1 cellular context compared by ENCODE assay signal in the genomic region with DNA sequence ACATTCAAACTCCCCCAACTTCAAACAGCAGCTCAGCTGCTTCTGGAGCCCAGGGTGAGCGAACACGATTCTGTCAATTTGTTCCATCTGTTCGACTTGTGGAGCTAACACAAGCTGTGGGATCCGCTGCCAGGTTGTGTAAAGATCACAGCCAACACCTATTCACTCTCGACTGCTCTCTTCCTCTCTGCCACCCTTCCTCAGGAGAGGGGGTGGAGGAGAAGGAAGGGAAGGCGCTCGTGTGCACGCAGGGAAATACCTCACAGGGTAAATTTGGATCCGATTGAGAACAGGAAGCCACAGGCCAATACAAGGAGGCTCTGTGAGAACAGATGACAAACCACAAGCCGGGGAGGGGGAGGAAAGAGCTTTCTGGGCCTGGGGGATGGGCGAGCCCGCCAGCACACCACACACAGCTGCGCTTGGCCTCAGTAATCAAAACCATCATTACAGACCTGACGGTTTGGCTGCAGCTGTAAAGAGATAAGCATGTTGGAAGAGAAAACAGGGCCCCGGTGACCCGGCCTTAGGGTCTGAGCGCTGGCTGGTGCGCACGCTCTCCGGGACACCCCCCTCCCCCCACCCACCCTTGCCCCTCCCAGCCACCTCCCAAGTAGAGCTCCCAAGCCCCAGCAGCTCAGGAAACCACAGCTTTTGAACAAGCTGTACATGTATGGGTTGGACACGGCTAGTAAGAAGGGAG.
A peak's percentile ranks its signal among the peaks of the same experiment; 100 is the strongest.
TF ChIP-seq lines count a peak whose summit lies in the region.

No MANE protein-coding gene starts in this region.

TF ChIP-seq in K562, 482 proteins besides CTCF, POLR2A, EP300 and RAD21 (continued from another document and continues in another):
- TF ChIP-seq L3MBTL2 (IDR thresholded peaks at IDR 0.05), result peak; percentile 86
- TF ChIP-seq, protein P1, sequence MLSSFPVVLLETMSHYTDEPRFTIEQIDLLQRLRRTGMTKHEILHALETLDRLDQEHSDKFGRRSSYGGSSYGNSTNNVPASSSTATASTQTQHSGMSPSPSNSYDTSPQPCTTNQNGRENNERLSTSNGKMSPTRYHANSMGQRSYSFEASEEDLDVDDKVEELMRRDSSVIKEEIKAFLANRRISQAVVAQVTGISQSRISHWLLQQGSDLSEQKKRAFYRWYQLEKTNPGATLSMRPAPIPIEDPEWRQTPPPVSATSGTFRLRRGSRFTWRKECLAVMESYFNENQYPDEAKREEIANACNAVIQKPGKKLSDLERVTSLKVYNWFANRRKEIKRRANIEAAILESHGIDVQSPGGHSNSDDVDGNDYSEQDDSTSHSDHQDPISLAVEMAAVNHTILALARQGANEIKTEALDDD (IDR thresholded peaks at IDR 0.05), result peak; percentile 50; the same call in 1 of the 2 replicates
- TF ChIP-seq HNRNPUL1 (IDR thresholded peaks at IDR 0.05; ENCODE audit: low read length), result no peak
- TF ChIP-seq, protein P2, sequence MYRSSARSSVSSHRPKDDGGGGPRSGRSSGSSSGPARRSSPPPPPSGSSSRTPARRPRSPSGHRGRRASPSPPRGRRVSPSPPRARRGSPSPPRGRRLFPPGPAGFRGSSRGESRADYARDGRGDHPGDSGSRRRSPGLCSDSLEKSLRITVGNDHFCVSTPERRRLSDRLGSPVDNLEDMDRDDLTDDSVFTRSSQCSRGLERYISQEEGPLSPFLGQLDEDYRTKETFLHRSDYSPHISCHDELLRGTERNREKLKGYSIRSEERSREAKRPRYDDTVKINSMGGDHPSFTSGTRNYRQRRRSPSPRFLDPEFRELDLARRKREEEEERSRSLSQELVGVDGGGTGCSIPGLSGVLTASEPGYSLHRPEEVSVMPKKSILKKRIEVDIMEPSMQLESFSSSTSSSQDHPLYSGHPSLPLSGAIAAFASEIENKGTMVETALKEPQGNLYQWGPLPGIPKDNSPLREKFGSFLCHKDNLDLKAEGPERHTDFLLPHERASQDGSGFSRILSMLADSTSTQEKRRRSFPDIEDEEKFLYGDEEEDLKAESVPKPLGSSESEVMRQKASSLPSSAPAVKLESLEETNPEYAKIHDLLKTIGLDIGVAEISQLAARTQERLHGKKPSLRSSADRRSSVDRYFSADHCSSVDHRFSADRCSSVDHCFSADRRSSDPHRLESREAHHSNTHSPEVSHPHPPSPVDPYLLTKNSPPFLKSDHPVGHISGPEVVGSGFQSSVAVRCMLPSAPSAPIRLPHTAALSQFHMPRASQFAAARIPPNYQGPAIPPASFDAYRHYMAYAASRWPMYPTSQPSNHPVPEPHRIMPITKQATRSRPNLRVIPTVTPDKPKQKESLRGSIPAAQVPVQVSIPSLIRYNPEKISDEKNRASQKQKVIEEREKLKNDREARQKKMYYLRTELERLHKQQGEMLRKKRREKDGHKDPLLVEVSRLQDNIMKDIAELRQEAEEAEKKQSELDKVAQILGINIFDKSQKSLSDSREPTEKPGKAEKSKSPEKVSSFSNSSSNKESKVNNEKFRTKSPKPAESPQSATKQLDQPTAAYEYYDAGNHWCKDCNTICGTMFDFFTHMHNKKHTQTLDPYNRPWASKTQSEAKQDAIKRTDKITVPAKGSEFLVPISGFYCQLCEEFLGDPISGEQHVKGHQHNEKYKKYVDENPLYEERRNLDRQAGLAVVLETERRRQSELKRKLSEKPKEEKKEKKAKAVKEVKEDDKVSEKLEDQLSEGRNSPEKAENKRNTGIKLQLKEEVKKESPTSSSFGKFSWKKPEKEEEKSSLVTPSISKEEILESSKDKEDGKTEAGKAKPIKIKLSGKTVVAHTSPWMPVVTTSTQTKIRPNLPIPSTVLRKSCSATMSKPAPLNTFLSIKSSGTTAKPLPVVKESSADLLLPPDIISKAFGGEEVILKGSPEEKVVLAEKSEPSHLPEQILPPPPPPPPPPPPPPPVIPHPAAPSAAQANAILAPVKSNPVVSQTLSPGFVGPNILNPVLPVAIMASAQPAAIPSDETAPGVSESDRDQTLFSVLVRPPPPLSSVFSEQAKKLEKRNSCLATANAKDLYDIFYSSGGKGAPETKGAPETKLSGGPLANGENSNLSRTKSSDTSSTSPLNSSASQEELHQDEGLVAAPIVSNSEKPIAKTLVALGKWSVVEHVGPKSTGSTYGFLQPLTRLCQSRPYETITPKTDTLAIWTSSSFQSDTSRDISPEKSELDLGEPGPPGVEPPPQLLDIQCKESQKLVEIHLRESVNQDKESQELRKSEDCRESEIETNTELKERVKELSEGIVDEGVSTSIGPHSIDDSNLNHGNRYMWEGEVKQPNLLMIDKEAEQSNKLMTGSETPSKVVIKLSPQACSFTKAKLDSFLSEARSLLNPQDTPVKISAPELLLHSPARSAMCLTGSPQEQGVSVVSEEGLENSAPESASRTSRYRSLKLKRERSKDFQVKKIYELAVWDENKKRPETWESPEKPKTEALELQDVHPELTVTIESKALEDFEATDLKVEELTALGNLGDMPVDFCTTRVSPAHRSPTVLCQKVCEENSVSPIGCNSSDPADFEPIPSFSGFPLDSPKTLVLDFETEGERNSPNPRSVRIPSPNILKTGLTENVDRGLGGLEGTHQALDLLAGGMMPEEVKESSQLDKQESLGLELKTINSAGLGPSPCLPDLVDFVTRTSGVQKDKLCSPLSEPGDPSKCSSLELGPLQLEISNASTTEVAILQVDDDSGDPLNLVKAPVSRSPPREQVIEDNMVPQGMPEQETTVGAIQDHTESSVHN (IDR thresholded peaks at IDR 0.05; ENCODE audit: borderline replicate concordance in 1 of 2, low read depth in 1 of 2), result peak in 1 of 2 experiments; percentile 98; a peak in 3 of 4 replicates
- peak; percentile 54; the same call in 1 of the 2 replicates for TF ChIP-seq ZNF274 (IDR thresholded peaks at IDR 0.05; ENCODE audit: borderline replicate concordance, low read depth, low read length)
- TF ChIP-seq, protein P3, sequence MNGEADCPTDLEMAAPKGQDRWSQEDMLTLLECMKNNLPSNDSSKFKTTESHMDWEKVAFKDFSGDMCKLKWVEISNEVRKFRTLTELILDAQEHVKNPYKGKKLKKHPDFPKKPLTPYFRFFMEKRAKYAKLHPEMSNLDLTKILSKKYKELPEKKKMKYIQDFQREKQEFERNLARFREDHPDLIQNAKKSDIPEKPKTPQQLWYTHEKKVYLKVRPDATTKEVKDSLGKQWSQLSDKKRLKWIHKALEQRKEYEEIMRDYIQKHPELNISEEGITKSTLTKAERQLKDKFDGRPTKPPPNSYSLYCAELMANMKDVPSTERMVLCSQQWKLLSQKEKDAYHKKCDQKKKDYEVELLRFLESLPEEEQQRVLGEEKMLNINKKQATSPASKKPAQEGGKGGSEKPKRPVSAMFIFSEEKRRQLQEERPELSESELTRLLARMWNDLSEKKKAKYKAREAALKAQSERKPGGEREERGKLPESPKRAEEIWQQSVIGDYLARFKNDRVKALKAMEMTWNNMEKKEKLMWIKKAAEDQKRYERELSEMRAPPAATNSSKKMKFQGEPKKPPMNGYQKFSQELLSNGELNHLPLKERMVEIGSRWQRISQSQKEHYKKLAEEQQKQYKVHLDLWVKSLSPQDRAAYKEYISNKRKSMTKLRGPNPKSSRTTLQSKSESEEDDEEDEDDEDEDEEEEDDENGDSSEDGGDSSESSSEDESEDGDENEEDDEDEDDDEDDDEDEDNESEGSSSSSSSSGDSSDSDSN (IDR thresholded peaks at IDR 0.05; ENCODE audit: borderline replicate concordance in 1 of 2, low read depth in 2 of 2, low read length in 2 of 2), result peak; percentile 15 to 69; a peak in 1 of 4 replicates
- TF ChIP-seq, protein P4, sequence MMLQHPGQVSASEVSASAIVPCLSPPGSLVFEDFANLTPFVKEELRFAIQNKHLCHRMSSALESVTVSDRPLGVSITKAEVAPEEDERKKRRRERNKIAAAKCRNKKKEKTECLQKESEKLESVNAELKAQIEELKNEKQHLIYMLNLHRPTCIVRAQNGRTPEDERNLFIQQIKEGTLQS (IDR thresholded peaks at IDR 0.05), result peak; percentile 60; the same call in 1 of the 2 replicates
- TF ChIP-seq, protein P4 (CRISPR knock-in tag; conservative IDR thresholded peaks at IDR 0.05), result no peak
- no peak for TF ChIP-seq TEAD2 (tag; IDR thresholded peaks at IDR 0.05)
- no peak for TF ChIP-seq ZNF124 (CRISPR knock-in tag; IDR thresholded peaks at IDR 0.05)
- peak; percentile 95 for TF ChIP-seq CC2D1A (IDR thresholded peaks at IDR 0.05)
- TF ChIP-seq ZNF12 (CRISPR knock-in tag; IDR thresholded peaks at IDR 0.05), result no peak
- TF ChIP-seq, protein P5, sequence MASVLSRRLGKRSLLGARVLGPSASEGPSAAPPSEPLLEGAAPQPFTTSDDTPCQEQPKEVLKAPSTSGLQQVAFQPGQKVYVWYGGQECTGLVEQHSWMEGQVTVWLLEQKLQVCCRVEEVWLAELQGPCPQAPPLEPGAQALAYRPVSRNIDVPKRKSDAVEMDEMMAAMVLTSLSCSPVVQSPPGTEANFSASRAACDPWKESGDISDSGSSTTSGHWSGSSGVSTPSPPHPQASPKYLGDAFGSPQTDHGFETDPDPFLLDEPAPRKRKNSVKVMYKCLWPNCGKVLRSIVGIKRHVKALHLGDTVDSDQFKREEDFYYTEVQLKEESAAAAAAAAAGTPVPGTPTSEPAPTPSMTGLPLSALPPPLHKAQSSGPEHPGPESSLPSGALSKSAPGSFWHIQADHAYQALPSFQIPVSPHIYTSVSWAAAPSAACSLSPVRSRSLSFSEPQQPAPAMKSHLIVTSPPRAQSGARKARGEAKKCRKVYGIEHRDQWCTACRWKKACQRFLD (CRISPR knock-in tag; IDR thresholded peaks at IDR 0.05), result peak; percentile 99
- TF ChIP-seq MCM7 (IDR thresholded peaks at IDR 0.05), result no peak
- TF ChIP-seq ETV1 (tag; conservative IDR thresholded peaks at IDR 0.05; ENCODE audit: low read depth), result peak; percentile 96
- peak; percentile 58; the same call in 1 of the 2 replicates for TF ChIP-seq CBX1 (IDR thresholded peaks at IDR 0.05; ENCODE audit: low read depth)
- TF ChIP-seq NFE2 (IDR thresholded peaks at IDR 0.05; ENCODE audit: low read depth), result peak; percentile 56
- TF ChIP-seq, protein P6, sequence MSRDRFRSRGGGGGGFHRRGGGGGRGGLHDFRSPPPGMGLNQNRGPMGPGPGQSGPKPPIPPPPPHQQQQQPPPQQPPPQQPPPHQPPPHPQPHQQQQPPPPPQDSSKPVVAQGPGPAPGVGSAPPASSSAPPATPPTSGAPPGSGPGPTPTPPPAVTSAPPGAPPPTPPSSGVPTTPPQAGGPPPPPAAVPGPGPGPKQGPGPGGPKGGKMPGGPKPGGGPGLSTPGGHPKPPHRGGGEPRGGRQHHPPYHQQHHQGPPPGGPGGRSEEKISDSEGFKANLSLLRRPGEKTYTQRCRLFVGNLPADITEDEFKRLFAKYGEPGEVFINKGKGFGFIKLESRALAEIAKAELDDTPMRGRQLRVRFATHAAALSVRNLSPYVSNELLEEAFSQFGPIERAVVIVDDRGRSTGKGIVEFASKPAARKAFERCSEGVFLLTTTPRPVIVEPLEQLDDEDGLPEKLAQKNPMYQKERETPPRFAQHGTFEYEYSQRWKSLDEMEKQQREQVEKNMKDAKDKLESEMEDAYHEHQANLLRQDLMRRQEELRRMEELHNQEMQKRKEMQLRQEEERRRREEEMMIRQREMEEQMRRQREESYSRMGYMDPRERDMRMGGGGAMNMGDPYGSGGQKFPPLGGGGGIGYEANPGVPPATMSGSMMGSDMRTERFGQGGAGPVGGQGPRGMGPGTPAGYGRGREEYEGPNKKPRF (IDR thresholded peaks at IDR 0.05; ENCODE audit: low read depth, low read length), result no peak
- TF ChIP-seq, protein P7, sequence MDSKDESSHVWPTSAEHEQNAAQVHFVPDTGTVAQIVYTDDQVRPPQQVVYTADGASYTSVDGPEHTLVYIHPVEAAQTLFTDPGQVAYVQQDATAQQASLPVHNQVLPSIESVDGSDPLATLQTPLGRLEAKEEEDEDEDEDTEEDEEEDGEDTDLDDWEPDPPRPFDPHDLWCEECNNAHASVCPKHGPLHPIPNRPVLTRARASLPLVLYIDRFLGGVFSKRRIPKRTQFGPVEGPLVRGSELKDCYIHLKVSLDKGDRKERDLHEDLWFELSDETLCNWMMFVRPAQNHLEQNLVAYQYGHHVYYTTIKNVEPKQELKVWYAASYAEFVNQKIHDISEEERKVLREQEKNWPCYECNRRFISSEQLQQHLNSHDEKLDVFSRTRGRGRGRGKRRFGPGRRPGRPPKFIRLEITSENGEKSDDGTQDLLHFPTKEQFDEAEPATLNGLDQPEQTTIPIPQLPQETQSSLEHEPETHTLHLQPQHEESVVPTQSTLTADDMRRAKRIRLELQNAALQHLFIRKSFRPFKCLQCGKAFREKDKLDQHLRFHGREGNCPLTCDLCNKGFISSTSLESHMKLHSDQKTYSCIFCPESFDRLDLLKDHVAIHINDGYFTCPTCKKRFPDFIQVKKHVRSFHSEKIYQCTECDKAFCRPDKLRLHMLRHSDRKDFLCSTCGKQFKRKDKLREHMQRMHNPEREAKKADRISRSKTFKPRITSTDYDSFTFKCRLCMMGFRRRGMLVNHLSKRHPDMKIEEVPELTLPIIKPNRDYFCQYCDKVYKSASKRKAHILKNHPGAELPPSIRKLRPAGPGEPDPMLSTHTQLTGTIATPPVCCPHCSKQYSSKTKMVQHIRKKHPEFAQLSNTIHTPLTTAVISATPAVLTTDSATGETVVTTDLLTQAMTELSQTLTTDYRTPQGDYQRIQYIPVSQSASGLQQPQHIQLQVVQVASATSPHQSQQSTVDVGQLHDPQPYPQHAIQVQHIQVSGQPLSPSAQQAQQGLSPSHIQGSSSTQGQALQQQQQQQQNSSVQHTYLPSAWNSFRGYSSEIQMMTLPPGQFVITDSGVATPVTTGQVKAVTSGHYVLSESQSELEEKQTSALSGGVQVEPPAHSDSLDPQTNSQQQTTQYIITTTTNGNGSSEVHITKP (IDR thresholded peaks at IDR 0.05; ENCODE audit: partially characterized antibody), result peak; percentile 49
- TF ChIP-seq, protein P8, sequence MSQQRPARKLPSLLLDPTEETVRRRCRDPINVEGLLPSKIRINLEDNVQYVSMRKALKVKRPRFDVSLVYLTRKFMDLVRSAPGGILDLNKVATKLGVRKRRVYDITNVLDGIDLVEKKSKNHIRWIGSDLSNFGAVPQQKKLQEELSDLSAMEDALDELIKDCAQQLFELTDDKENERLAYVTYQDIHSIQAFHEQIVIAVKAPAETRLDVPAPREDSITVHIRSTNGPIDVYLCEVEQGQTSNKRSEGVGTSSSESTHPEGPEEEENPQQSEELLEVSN (IDR thresholded peaks at IDR 0.05; ENCODE audit: borderline replicate concordance in 1 of 2, extremely low read depth in 1 of 2, insufficient read depth in 1 of 2, insufficient read length in 1 of 2, low read depth in 1 of 2, low read length in 1 of 2, poor library complexity in 1 of 2, severe bottlenecking in 1 of 2), result peak in 1 of 2 experiments; percentile 32
- peak; percentile 61; the same call in 1 of the 2 replicates for TF ChIP-seq ZNF24 (IDR thresholded peaks at IDR 0.05)
- TF ChIP-seq SOX6 (IDR thresholded peaks at IDR 0.05), result peak; percentile 95
- TF ChIP-seq, protein P9, sequence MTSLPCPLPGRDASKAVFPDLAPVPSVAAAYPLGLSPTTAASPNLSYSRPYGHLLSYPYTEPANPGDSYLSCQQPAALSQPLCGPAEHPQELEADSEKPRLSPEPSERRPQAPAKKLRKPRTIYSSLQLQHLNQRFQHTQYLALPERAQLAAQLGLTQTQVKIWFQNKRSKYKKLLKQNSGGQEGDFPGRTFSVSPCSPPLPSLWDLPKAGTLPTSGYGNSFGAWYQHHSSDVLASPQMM (CRISPR knock-in tag; IDR thresholded peaks at IDR 0.05), result no peak
- TF ChIP-seq MAFF (IDR thresholded peaks at IDR 0.05; ENCODE audit: low read length), result no peak; the same call in 1 of the 2 replicates
- peak; percentile 90 for TF ChIP-seq MEF2D (tag; conservative IDR thresholded peaks at IDR 0.05; ENCODE audit: low read depth)
- TF ChIP-seq ETS2 (tag; IDR thresholded peaks at IDR 0.05; ENCODE audit: borderline replicate concordance, poor library complexity, severe bottlenecking), result peak; percentile 74
- peak; percentile 90 to 94; a peak in 3 of 4 replicates for TF ChIP-seq ARNT (IDR thresholded peaks at IDR 0.05)
